22 cellular contexts compared by ENCODE assay signal in the genomic region with DNA sequence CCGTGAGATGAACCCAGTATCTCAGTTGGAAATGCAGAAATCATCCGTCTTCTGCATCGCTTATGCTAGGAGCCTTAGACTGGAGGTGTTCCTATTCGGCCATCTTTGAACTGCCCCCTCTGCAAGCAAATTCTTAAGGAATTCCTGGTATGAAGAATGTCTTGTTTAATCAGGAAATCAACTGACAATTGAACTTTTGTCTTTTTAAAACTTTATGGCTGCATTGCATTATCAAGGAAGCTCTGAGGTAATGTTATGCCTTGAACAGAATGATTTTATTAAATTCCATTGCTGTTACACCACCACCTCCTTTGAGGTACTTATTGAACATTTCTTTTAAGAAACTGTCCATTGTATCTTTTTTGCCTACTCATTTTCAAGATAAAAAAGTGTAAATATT.
DNase-seq lines count a peak whose midpoint lies in the region; ATAC-seq and TF ChIP-seq lines count a peak whose summit lies in the region.
"Had no signal": no experiment of that assay in that cellular context is flagged by ENCODE, and none has a peak within 500 bp of the region (broad histone marks: within the 10 kb centered on the region; RNA-seq: fewer than 3 reads in every experiment).

No MANE protein-coding gene starts in this region.

- no peak for ATAC-seq in foreskin keratinocyte
- ATAC-seq in HG03457 (IDR thresholded peaks at IDR 0.05; ENCODE audit: unreplicated experiment): no peak
- ATAC-seq: SK-N-SH treated with all-trans-retinoic acid at 6 μM for 48 hours had no signal

- H3K4me1 ChIP-seq in foreskin keratinocyte: no peaks in the 10 kb centered on the region
- no peaks in the 10 kb centered on the region for H3K4me1 ChIP-seq in prostate gland (replicated peaks)
- H3K4me1 ChIP-seq: HAP-1 had no signal

- WGBS in prostate gland: 74% methylated on average over 4 of the region's 4 CpGs

- no peaks in the 10 kb centered on the region for H3K36me3 ChIP-seq in prostate gland
- H3K36me3 ChIP-seq: HAP-1 had no signal

- intact Hi-C loops in prostate gland (cut with DNase I): no loop called here

- DNase-seq in HS-5 (ENCODE audit: low read depth) (peak; percentile 45), NCI-H226 (peak; percentile 73), foreskin keratinocyte (peak; percentile 40 to 64), renal cortical epithelial cell (ENCODE audit: low read depth) (peak; percentile 9), COR-L47 (lab: John Stamatoyannopoulos, UW) (no peak), prostate gland (ENCODE audit: low spot score) (no peak), HUDEP-2 (lab: John Stamatoyannopoulos, UW; ENCODE audit: unreplicated experiment in 76 of 76) (no peak)
- DNase-seq: AML-193; DMS 273 treated with DMSO at 0.1 percent for 48 hours; DND-41; NCI-H1105; NCI-H1694; NCI-H2081 treated with DMSO at 0.1 percent for 48 hours; NCI-H510A; NCI-H748 treated with DMSO at 0.1 percent for 48 hours; NK-92 treated with Interleukin-12 subunit alpha and Interleukin-12 subunit beta, amount 100 ng/mL, for 24 hours; SHP77; T-helper 1 cell had no signal

- H3K9me3 ChIP-seq in prostate gland: no peaks in the 10 kb centered on the region
- H3K9me3 ChIP-seq: HAP-1 had no signal

- H3K27me3 ChIP-seq in foreskin keratinocyte: no peaks in the 10 kb centered on the region
- H3K27me3 ChIP-seq in prostate gland (replicated peaks; ENCODE audit: insufficient read depth): no peaks in the 10 kb centered on the region

- TF ChIP-seq CTCF in foreskin keratinocyte (conservative IDR thresholded peaks at IDR 0.05) (no peak), prostate gland (IDR thresholded peaks at IDR 0.05) (no peak)

- H3K4me3 ChIP-seq in prostate gland: no peak overlapping the region
- H3K4me3 ChIP-seq: HAP-1 had no signal

- H3K27ac ChIP-seq in foreskin keratinocyte: no peak overlapping the region
- H3K27ac ChIP-seq in prostate gland: no peak overlapping the region
- H3K27ac ChIP-seq: C4-2B had no signal

- no peak for TF ChIP-seq POLR2A in prostate gland (IDR thresholded peaks at IDR 0.05)

Comparison
In these comparisons a context has a peak if more than half of its experiments do, and no peak if none do; other contexts are left out.
1. DNase-seq: peak in HS-5 (single experiment), NCI-H226 (single experiment), foreskin keratinocyte (2 of 2) and renal cortical epithelial cell (single experiment); none in COR-L47 (single experiment), prostate gland (single experiment) and HUDEP-2 (0 of 76).